Comparison of ENCODE assay signal across 8 cellular contexts in the genomic region with DNA sequence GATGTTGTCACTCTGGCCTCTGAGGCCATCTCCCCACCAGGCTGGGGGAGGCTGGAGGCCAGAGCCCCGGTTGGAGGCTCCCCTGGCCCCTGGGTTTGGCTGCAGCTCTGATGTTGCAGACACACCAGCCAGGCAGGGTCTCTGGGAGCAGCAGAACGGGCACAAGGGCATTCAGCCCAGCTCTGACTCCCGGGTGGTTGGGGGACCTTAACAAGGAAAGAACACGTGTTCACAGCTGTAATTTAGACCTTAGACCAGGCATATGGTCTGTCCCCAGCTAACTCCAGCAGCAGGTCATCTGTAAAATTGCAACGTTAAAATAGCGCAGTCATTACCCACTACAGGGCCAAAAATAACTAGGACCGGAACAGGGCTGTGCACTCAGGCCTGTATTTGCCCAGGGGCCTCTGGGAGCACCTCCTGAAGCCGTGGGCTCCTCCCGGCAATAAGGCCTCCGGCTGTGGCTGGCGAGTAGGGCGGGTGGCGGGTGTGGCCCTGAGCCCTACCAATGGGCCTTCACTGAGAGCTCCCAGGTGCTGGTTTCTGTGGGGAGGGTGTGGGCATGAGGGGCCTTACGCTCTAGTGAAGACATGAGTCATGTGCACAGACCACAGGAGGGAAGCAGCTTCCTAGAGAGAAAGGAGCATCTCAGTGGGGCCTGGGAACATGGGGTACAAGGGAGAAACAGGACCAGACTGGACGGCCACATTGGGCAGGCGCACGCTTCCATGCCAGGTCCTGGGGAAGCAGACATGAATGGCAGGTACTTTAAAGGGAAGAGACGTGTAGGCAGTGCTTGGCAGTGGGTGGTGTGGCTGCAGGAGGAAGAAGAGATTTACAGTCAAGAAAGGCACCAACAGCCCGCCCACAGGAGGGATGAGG. TPM values are rescaled to one million over a fixed set of nuclear protein-coding genes. Genes with fewer than 3 reads are reported as not detected.
DNase-seq lines count a peak whose midpoint lies in the region; ATAC-seq and TF ChIP-seq lines count a peak whose summit lies in the region.

No MANE protein-coding gene starts in this region.

- TF ChIP-seq CTCF in epithelial cell of esophagus (IDR thresholded peaks at IDR 0.05; ENCODE audit: insufficient read depth, low read depth, low read length, missing control alignments) (no peak), omental fat pad (IDR thresholded peaks at IDR 0.05) (no peak)

- ATAC-seq in GM18511 (IDR thresholded peaks at IDR 0.05; ENCODE audit: unreplicated experiment) (peak; percentile 96), HG02763 (IDR thresholded peaks at IDR 0.05; ENCODE audit: unreplicated experiment) (peak; percentile 92), omental fat pad (ENCODE audit: low FRiP score) (no peak)

- H3K36me3 ChIP-seq in skeletal muscle satellite cell (ENCODE audit: insufficient read depth, low read length) = no peaks in the 10 kb centered on the region

- DNase-seq in NCI-H2171 (lab: John Stamatoyannopoulos, UW) = peak; percentile 37
- peak; percentile 87 for DNase-seq in activated CD8-positive, alpha-beta memory T cell treated with anti-CD3 and anti-CD28 coated beads for 24 hours
- peak; percentile 65 for DNase-seq in epithelial cell of esophagus (ENCODE audit: low read depth)
- no peak for DNase-seq in omental fat pad (ENCODE audit: low spot score)
- DNase-seq in posterior vena cava (ENCODE audit: low spot score) = no peak

- H3K9ac ChIP-seq in skeletal muscle satellite cell (ENCODE audit: low read depth, low read length) = peak overlapping the region; percentile 22

- H3K4me1 ChIP-seq in skeletal muscle satellite cell (ENCODE audit: control insufficient read depth, insufficient read depth, low read length) = peaks cover 37% of the 10 kb centered on the region

- no peak overlapping the region for H3K4me3 ChIP-seq in epithelial cell of esophagus (ENCODE audit: low read length)
- H3K4me3 ChIP-seq in skeletal muscle satellite cell (ENCODE audit: low read length) = no peak overlapping the region

- no peaks in the 10 kb centered on the region for H3K9me3 ChIP-seq in skeletal muscle satellite cell (replicated peaks; ENCODE audit: low read length)

- no peaks in the 10 kb centered on the region for H3K27me3 ChIP-seq in skeletal muscle satellite cell (ENCODE audit: control insufficient read depth, insufficient read depth, low read length)

- intact Hi-C loops in posterior vena cava (cut with DNase I) = no loop called here

- peak overlapping the region; percentile 16 for H3K4me2 ChIP-seq in skeletal muscle satellite cell (ENCODE audit: low read length)

RNA-seq across cellular contexts. Expression of gene LDLRAP1, which starts 6.1 kb away (rescaled TPM):
- total RNA-seq in skeletal muscle satellite cell (2012; rRNA removed) = 10.9 and 11.8 TPM in 2 replicates
- 10 to 100 TPM in 3 of 4 donors, 1 to 10 TPM in 1; 7.1 to 18.7 (median 15.8) TPM for total RNA-seq in omental fat pad
- 10 to 100 TPM; 11.3 to 13.7 TPM for total RNA-seq in posterior vena cava

Comparison
In these comparisons a context has a peak if more than half of its experiments do, and no peak if none do; other contexts are left out.
1. DNase-seq: peak in NCI-H2171 (single experiment), activated CD8-positive, alpha-beta memory T cell treated with anti-CD3 and anti-CD28 coated beads for 24 hours (single experiment) and epithelial cell of esophagus (single experiment); none in omental fat pad (single experiment) and posterior vena cava (single experiment).